ENCODE assay signal across 17 cellular contexts in the genomic region with DNA sequence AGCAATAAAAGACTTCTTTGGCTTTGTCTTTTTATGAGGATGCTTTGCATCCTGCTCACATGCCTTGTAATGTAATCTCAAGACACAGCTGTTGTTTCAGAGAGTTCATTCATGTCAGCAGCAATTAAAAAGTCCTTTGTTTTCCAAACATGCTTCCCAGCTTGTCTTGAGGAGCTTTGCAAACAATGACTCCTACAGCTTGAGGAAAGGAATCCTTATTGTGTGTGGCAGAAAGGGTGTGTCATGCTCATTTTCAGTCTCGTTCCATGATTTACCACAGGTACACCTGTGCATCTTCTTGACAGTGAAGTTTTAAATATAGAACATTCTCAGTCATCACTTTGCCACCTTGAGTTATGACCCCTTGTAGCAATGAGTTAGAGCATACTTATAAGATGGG.
DNase-seq lines count a peak whose midpoint lies in the region; ATAC-seq, FAIRE-seq and TF ChIP-seq lines count a peak whose summit lies in the region.
"Had no signal": no experiment of that assay in that cellular context is flagged by ENCODE, and none has a peak within 500 bp of the region (broad histone marks: within the 10 kb centered on the region; RNA-seq: fewer than 3 reads in every experiment).

No MANE protein-coding gene starts in this region.

- H3K4me1 Mint-ChIP-seq in progenitor cell of endocrine pancreas (ENCODE audit: low read depth): peaks cover 35% of the 10 kb centered on the region

- H3F3A ChIP-seq in MM.1S (ENCODE audit: insufficient read depth, low read length): peaks cover 16% of the 10 kb centered on the region

- ATAC-seq in HG03460 (IDR thresholded peaks at IDR 0.05; ENCODE audit: unreplicated experiment) (no peak), omental fat pad (ENCODE audit: low FRiP score) (no peak)
- ATAC-seq: CD8-positive, alpha-beta T cell had no signal

- no peaks in the 10 kb centered on the region for H3K27me3 ChIP-seq in MM.1S (replicated peaks; ENCODE audit: insufficient read depth, low read length)
- H3K27me3 ChIP-seq in bronchial epithelial cell (ENCODE audit: control insufficient read depth, insufficient read depth, low read length): no peaks in the 10 kb centered on the region
- H3K27me3 ChIP-seq: BLaER1 had no signal

- H2AFZ ChIP-seq in MM.1S (ENCODE audit: low read length): no peak overlapping the region

- peak overlapping the region; percentile 80 for H3K27ac ChIP-seq in MM.1S (ENCODE audit: low read length)
- H3K27ac ChIP-seq: BLaER1 had no signal

- no peak for FAIRE-seq in bronchial epithelial cell (lab: Jason Lieb, UNC)
- FAIRE-seq: A204.1, D721Med had no signal

- peaks cover 3% of the 10 kb centered on the region for H3K9me3 Mint-ChIP-seq in progenitor cell of endocrine pancreas (ENCODE audit: low read depth)
- H3K9me3 Mint-ChIP-seq: CD8-positive, alpha-beta T cell had no signal

- peak overlapping the region; percentile 23; the same call in 1 of the 2 replicates for H3K9ac ChIP-seq in MM.1S (ENCODE audit: low read length)
- H3K9ac ChIP-seq: BLaER1 had no signal

- no peaks in the 10 kb centered on the region for H3K79me2 ChIP-seq in MM.1S (ENCODE audit: low read length)

- H3K4me3 ChIP-seq in MM.1S (ENCODE audit: low read length): no peak overlapping the region
- no peak overlapping the region for H3K4me3 ChIP-seq in bronchial epithelial cell (ENCODE audit: low read depth, low read length)
- H3K4me3 ChIP-seq: BLaER1 had no signal

- no peak overlapping the region for H3K4me3 Mint-ChIP-seq in progenitor cell of endocrine pancreas (ENCODE audit: low read depth)
- H3K4me3 Mint-ChIP-seq: CD8-positive, alpha-beta T cell had no signal

- H3K4me1 ChIP-seq in MM.1S (ENCODE audit: low read length): peaks cover 53% of the 10 kb centered on the region
- H3K4me1 ChIP-seq: BLaER1 had no signal

- no peaks in the 10 kb centered on the region for H3K9me2 ChIP-seq in MM.1S (replicated peaks; ENCODE audit: insufficient read depth, low read length)

- no peak for TF ChIP-seq CTCF in MM.1S (IDR thresholded peaks at IDR 0.05; ENCODE audit: low read length)
- TF ChIP-seq CTCF in bronchial epithelial cell (IDR thresholded peaks at IDR 0.05; ENCODE audit: insufficient read depth, low read length, severe bottlenecking): no peak
- no peak for TF ChIP-seq CTCF in progenitor cell of endocrine pancreas (IDR thresholded peaks at IDR 0.05; ENCODE audit: unreplicated experiment)
- TF ChIP-seq CTCF in omental fat pad (IDR thresholded peaks at IDR 0.05): no peak

- H3K36me3 ChIP-seq in MM.1S (replicated peaks; ENCODE audit: insufficient read depth, low read length) (no peaks in the 10 kb centered on the region), bronchial epithelial cell (ENCODE audit: control insufficient read depth, insufficient read depth, low read length) (no peaks in the 10 kb centered on the region)
- H3K36me3 ChIP-seq: BLaER1 had no signal

- H3K27ac Mint-ChIP-seq in progenitor cell of endocrine pancreas: peak overlapping the region; percentile 38
- H3K27ac Mint-ChIP-seq: CD8-positive, alpha-beta T cell had no signal

- H3K27me3 Mint-ChIP-seq in progenitor cell of endocrine pancreas: peaks cover 12% of the 10 kb centered on the region

- H3K36me3 Mint-ChIP-seq in progenitor cell of endocrine pancreas (ENCODE audit: insufficient read depth): no peaks in the 10 kb centered on the region
- H3K36me3 Mint-ChIP-seq: CD8-positive, alpha-beta T cell had no signal

- H3K4me2 ChIP-seq in MM.1S (ENCODE audit: low read depth, low read length): peak overlapping the region; percentile 57
- H3K4me2 ChIP-seq: BLaER1 had no signal

- no peaks in the 10 kb centered on the region for H4K20me1 ChIP-seq in MM.1S (ENCODE audit: insufficient read depth, low read length)
- H4K20me1 ChIP-seq: BLaER1 had no signal

- no peaks in the 10 kb centered on the region for H3K9me3 ChIP-seq in MM.1S (replicated peaks; ENCODE audit: insufficient read depth, low read length)
- H3K9me3 ChIP-seq: BLaER1 had no signal

- DNase-seq in MM.1S: peak; percentile 66
- DNase-seq in bronchial epithelial cell (ENCODE audit: low read depth): peak; percentile 36
- DNase-seq in foreskin melanocyte: peak; percentile 82
- no peak for DNase-seq in progenitor cell of endocrine pancreas (ENCODE audit: low spot score, unreplicated experiment)
- no peak for DNase-seq in SW480 (ENCODE audit: low spot score)
- no peak for DNase-seq in omental fat pad (ENCODE audit: low spot score)
- DNase-seq: CD8-positive, alpha-beta T cell; DMS79; HCEC 1CT; NCI-H1436; NCI-H2029; NCI-H510A treated with DMSO at 0.1 percent for 48 hours; SIG-M5 had no signal

Comparison
In these comparisons a context has a peak if more than half of its experiments do, and no peak if none do; other contexts are left out.
1. DNase-seq: peak in MM.1S (single experiment), bronchial epithelial cell (single experiment) and foreskin melanocyte (single experiment); none in progenitor cell of endocrine pancreas (single experiment), SW480 (single experiment) and omental fat pad (single experiment).